ENCODE assay signal across 1 cellular context in genomic region chr17:79824893-79825579, GRCh38.
TF ChIP-seq lines count a peak whose summit lies in the region.

No MANE protein-coding gene starts in this region.

TF ChIP-seq in HepG2, 621 proteins besides CTCF, POLR2A, EP300 and RAD21 (continued from another document and continues in another):
- 0 out of 2 replicates have a peak, but pooled peaks have one; percentile 11 for TF ChIP-seq SKIL (CRISPR knock-in tag; IDR thresholded peaks at IDR 0.05; ENCODE audit: borderline replicate concordance)
- no peak; the same call in 1 of the 2 replicates for TF ChIP-seq MYNN (CRISPR knock-in tag; IDR thresholded peaks at IDR 0.05; ENCODE audit: low read depth)
- no peak for TF ChIP-seq CEBPB (IDR thresholded peaks at IDR 0.05; ENCODE audit: borderline replicate concordance, low read depth, low read length)
- TF ChIP-seq ZBTB42 (CRISPR knock-in tag; IDR thresholded peaks at IDR 0.05): no peak
- TF ChIP-seq ZNF292 (CRISPR knock-in tag; IDR thresholded peaks at IDR 0.05; ENCODE audit: borderline replicate concordance, low read depth): 0 out of 2 replicates have a peak, but pooled peaks have one; percentile 18
- no peak for TF ChIP-seq NR3C1 (CRISPR knock-in tag; IDR thresholded peaks at IDR 0.05)
- no peak for TF ChIP-seq ISX (CRISPR knock-in tag; conservative IDR thresholded peaks at IDR 0.05)
- no peak for TF ChIP-seq ZSCAN20 (CRISPR knock-in tag; IDR thresholded peaks at IDR 0.05; ENCODE audit: borderline replicate concordance)
- TF ChIP-seq MLXIP (CRISPR knock-in tag; IDR thresholded peaks at IDR 0.05; ENCODE audit: borderline replicate concordance): no peak
- no peak for TF ChIP-seq SIX4 (CRISPR knock-in tag; IDR thresholded peaks at IDR 0.05)
- peak; percentile 70; the same call in 1 of the 2 replicates for TF ChIP-seq HNF4A (CRISPR knock-in tag; IDR thresholded peaks at IDR 0.05)
- TF ChIP-seq ZC3H4 (CRISPR knock-in tag; IDR thresholded peaks at IDR 0.05; ENCODE audit: borderline replicate concordance): no peak
- no peak for TF ChIP-seq PAF1 (CRISPR knock-in tag; IDR thresholded peaks at IDR 0.05)
- TF ChIP-seq FOXA3 (CRISPR knock-in tag; IDR thresholded peaks at IDR 0.05): peak; percentile 52
- no peak for TF ChIP-seq MAF1 (CRISPR knock-in tag; IDR thresholded peaks at IDR 0.05; ENCODE audit: borderline replicate concordance)
- TF ChIP-seq, protein P1, sequence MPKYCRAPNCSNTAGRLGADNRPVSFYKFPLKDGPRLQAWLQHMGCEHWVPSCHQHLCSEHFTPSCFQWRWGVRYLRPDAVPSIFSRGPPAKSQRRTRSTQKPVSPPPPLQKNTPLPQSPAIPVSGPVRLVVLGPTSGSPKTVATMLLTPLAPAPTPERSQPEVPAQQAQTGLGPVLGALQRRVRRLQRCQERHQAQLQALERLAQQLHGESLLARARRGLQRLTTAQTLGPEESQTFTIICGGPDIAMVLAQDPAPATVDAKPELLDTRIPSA (CRISPR knock-in tag; IDR thresholded peaks at IDR 0.05; ENCODE audit: borderline replicate concordance): no peak
- TF ChIP-seq ARID4A (CRISPR knock-in tag; IDR thresholded peaks at IDR 0.05; ENCODE audit: borderline replicate concordance): 0 out of 2 replicates have a peak, but pooled peaks have one; percentile 33
- no peak for TF ChIP-seq ZNF543 (CRISPR knock-in tag; IDR thresholded peaks at IDR 0.05)
- TF ChIP-seq POGZ (CRISPR knock-in tag; IDR thresholded peaks at IDR 0.05): no peak
- no peak for TF ChIP-seq NFYC (CRISPR knock-in tag; IDR thresholded peaks at IDR 0.05)
- no peak for TF ChIP-seq SMAD1 (CRISPR knock-in tag; IDR thresholded peaks at IDR 0.05; ENCODE audit: borderline replicate concordance, low read depth)
- TF ChIP-seq ZNF788 (CRISPR knock-in tag; IDR thresholded peaks at IDR 0.05; ENCODE audit: borderline replicate concordance): no peak
- peak; percentile 39; the same call in 1 of the 2 replicates for TF ChIP-seq HDAC2 (CRISPR knock-in tag; IDR thresholded peaks at IDR 0.05)
- no peak for TF ChIP-seq IRX3 (CRISPR knock-in tag; IDR thresholded peaks at IDR 0.05; ENCODE audit: borderline replicate concordance, low read depth)
- TF ChIP-seq MIER2 (CRISPR knock-in tag; IDR thresholded peaks at IDR 0.05): no peak
- TF ChIP-seq ATF7-NPFF (CRISPR knock-in tag; IDR thresholded peaks at IDR 0.05; ENCODE audit: low read depth): no peak
- TF ChIP-seq MYPOP (CRISPR knock-in tag; IDR thresholded peaks at IDR 0.05): no peak
- TF ChIP-seq STAT5B (CRISPR knock-in tag; IDR thresholded peaks at IDR 0.05): no peak
- TF ChIP-seq RERE (CRISPR knock-in tag; IDR thresholded peaks at IDR 0.05; ENCODE audit: low read depth): no peak
- TF ChIP-seq, protein P2, sequence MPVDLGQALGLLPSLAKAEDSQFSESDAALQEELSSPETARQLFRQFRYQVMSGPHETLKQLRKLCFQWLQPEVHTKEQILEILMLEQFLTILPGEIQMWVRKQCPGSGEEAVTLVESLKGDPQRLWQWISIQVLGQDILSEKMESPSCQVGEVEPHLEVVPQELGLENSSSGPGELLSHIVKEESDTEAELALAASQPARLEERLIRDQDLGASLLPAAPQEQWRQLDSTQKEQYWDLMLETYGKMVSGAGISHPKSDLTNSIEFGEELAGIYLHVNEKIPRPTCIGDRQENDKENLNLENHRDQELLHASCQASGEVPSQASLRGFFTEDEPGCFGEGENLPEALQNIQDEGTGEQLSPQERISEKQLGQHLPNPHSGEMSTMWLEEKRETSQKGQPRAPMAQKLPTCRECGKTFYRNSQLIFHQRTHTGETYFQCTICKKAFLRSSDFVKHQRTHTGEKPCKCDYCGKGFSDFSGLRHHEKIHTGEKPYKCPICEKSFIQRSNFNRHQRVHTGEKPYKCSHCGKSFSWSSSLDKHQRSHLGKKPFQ (CRISPR knock-in tag; IDR thresholded peaks at IDR 0.05; ENCODE audit: insufficient replicate concordance): no peak
- no peak for TF ChIP-seq ZNF746 (CRISPR knock-in tag; IDR thresholded peaks at IDR 0.05)
- TF ChIP-seq ZNF510 (CRISPR knock-in tag; IDR thresholded peaks at IDR 0.05; ENCODE audit: low read depth): no peak
- no peak for TF ChIP-seq RBFOX2 (IDR thresholded peaks at IDR 0.05; ENCODE audit: low read depth, low read length)
- TF ChIP-seq, protein P3, sequence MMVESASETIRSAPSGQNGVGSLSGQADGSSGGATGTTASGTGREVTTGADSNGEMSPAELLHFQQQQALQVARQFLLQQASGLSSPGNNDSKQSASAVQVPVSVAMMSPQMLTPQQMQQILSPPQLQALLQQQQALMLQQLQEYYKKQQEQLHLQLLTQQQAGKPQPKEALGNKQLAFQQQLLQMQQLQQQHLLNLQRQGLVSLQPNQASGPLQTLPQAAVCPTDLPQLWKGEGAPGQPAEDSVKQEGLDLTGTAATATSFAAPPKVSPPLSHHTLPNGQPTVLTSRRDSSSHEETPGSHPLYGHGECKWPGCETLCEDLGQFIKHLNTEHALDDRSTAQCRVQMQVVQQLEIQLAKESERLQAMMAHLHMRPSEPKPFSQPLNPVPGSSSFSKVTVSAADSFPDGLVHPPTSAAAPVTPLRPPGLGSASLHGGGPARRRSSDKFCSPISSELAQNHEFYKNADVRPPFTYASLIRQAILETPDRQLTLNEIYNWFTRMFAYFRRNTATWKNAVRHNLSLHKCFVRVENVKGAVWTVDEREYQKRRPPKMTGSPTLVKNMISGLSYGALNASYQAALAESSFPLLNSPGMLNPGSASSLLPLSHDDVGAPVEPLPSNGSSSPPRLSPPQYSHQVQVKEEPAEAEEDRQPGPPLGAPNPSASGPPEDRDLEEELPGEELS (CRISPR knock-in tag; IDR thresholded peaks at IDR 0.05): no peak
- TF ChIP-seq DRAP1 (CRISPR knock-in tag; IDR thresholded peaks at IDR 0.05): no peak
- no peak for TF ChIP-seq MTF1 (CRISPR knock-in tag; IDR thresholded peaks at IDR 0.05)
- no peak for TF ChIP-seq ZNF761 (CRISPR knock-in tag; conservative IDR thresholded peaks at IDR 0.05)
- 0 out of 2 replicates have a peak, but pooled peaks have one; percentile 10 for TF ChIP-seq THAP11 (CRISPR knock-in tag; IDR thresholded peaks at IDR 0.05)
- no peak for TF ChIP-seq ZKSCAN5 (CRISPR knock-in tag; IDR thresholded peaks at IDR 0.05)
- TF ChIP-seq ONECUT2 (CRISPR knock-in tag; IDR thresholded peaks at IDR 0.05): no peak
- TF ChIP-seq ZNF83 (CRISPR knock-in tag; IDR thresholded peaks at IDR 0.05; ENCODE audit: borderline replicate concordance): no peak
- TF ChIP-seq ZSCAN12 (CRISPR knock-in tag; IDR thresholded peaks at IDR 0.05): no peak
- no peak for TF ChIP-seq DNMT1 (CRISPR knock-in tag; IDR thresholded peaks at IDR 0.05)
